19 cellular contexts compared by ENCODE assay signal in genomic region chr5:135830384-135831275, GRCh38. TPM values are rescaled to one million over a fixed set of nuclear protein-coding genes. Genes with fewer than 3 reads are reported as not detected.
DNase-seq lines count a peak whose midpoint lies in the region; ATAC-seq and TF ChIP-seq lines count a peak whose summit lies in the region.
"Had no signal": no experiment of that assay in that cellular context is flagged by ENCODE, and none has a peak within 500 bp of the region (broad histone marks: within the 10 kb centered on the region; RNA-seq: fewer than 3 reads in every experiment).

No MANE protein-coding gene starts in this region.

- TF ChIP-seq CTCF in CD14-positive monocyte (IDR thresholded peaks at IDR 0.05) = peak; percentile 36
- peak; percentile 60 for TF ChIP-seq CTCF in HFFc6 (IDR thresholded peaks at IDR 0.05)
- TF ChIP-seq CTCF in chondrocyte (IDR thresholded peaks at IDR 0.05) = peak; percentile 51
- peak; percentile 9 to 31 (median 10) for TF ChIP-seq CTCF in nephron (IDR thresholded peaks at IDR 0.05; ENCODE audit: unreplicated experiment in 3 of 3)
- no peak for TF ChIP-seq CTCF in gastroesophageal sphincter (IDR thresholded peaks at IDR 0.05)

- TF ChIP-seq POLR2A in GM18505 (IDR thresholded peaks at IDR 0.05; ENCODE audit: borderline replicate concordance, extremely low read depth, insufficient read depth, insufficient read length) (no peak), gastroesophageal sphincter (IDR thresholded peaks at IDR 0.05) (no peak)

- TF ChIP-seq EP300 in gastroesophageal sphincter (IDR thresholded peaks at IDR 0.05) = no peak

- H3K27ac Mint-ChIP-seq in CD14-positive monocyte (no peak overlapping the region), HFFc6 (no peak overlapping the region), chondrocyte (ENCODE audit: unreplicated experiment) (no peak overlapping the region), nephron (peak overlapping the region in 1 of 3 experiments; percentile 14)
- H3K27ac Mint-ChIP-seq: activated naive CD8-positive, alpha-beta T cell treated with anti-CD3 and anti-CD28 coated beads, Interleukin-2, amount 50 U/mL, for 24 hours; activated T-helper 2 cell treated with anti-CD3 and anti-CD28 coated beads, Interferon-gamma antibody, Interleukin-2, Interleukin-4, amounts not matched to agents 10 μg/mL and 5 μg/mL and 100 μg/mL, durations not matched to agents 14 hours and 24 hours and 36 hours; CD4-positive, alpha-beta T cell; natural killer cell treated with Interleukin-12 subunit alpha and Interleukin-12 subunit beta and Interleukin-15 and Interleukin-18, amount 100 ng/mL, for 72 hours had no signal

- ATAC-seq in GM18505 (IDR thresholded peaks at IDR 0.05; ENCODE audit: unreplicated experiment) (no peak), gastroesophageal sphincter (no peak)
- ATAC-seq: activated naive CD8-positive, alpha-beta T cell treated with anti-CD3 and anti-CD28 coated beads, Interleukin-2, amount 50 U/mL, for 24 hours; natural killer cell treated with Interleukin-12 subunit alpha and Interleukin-12 subunit beta and Interleukin-15 and Interleukin-18, amount 100 ng/mL, for 72 hours; stimulated activated naive CD8-positive, alpha-beta T cell treated with anti-CD3 and anti-CD28 coated beads, Interleukin-15, Interleukin-2, amounts not matched to agents 100 U/mL and 50 U/mL, for 24 hours had no signal

- H3K4me1 ChIP-seq in gastroesophageal sphincter = peaks cover 0 to 23% (median 9%) of the 10 kb centered on the region in 3 donors
- H3K4me1 ChIP-seq: foreskin keratinocyte, right lobe of liver had no signal

- no peak overlapping the region for H3K27ac ChIP-seq in gastroesophageal sphincter
- H3K27ac ChIP-seq: foreskin keratinocyte, left ventricle myocardium inferior, right lobe of liver had no signal

- H3K36me3 Mint-ChIP-seq in CD14-positive monocyte (no peaks in the 10 kb centered on the region), HFFc6 (ENCODE audit: low read depth) (no peaks in the 10 kb centered on the region), chondrocyte (ENCODE audit: low read depth) (no peaks in the 10 kb centered on the region), nephron (ENCODE audit: low read depth) (no peaks in the 10 kb centered on the region)
- H3K36me3 Mint-ChIP-seq: natural killer cell treated with Interleukin-12 subunit alpha and Interleukin-12 subunit beta and Interleukin-15 and Interleukin-18, amount 100 ng/mL, for 72 hours had no signal

- H3K27me3 ChIP-seq in gastroesophageal sphincter = peaks cover 57% of the 10 kb centered on the region
- H3K27me3 ChIP-seq: right lobe of liver had no signal

- no peak overlapping the region for H3K4me3 Mint-ChIP-seq in CD14-positive monocyte
- H3K4me3 Mint-ChIP-seq in HFFc6 = no peak overlapping the region
- H3K4me3 Mint-ChIP-seq in chondrocyte (ENCODE audit: unreplicated experiment) = no peak overlapping the region
- H3K4me3 Mint-ChIP-seq in nephron = no peak overlapping the region
- H3K4me3 Mint-ChIP-seq: activated naive CD8-positive, alpha-beta T cell treated with anti-CD3 and anti-CD28 coated beads, Interleukin-2, amount 50 U/mL, for 24 hours; CD4-positive, alpha-beta T cell; natural killer cell treated with Interleukin-12 subunit alpha and Interleukin-12 subunit beta and Interleukin-15 and Interleukin-18, amount 100 ng/mL, for 72 hours had no signal

- H3K9me3 ChIP-seq in gastroesophageal sphincter = no peaks in the 10 kb centered on the region
- H3K9me3 ChIP-seq: left ventricle myocardium inferior, right lobe of liver had no signal

- no peak overlapping the region for H3K4me3 ChIP-seq in gastroesophageal sphincter
- H3K4me3 ChIP-seq: left ventricle myocardium inferior, right lobe of liver had no signal

- H3K9me3 Mint-ChIP-seq in CD14-positive monocyte (peaks cover 0 to 10% (median 0%) of the 10 kb centered on the region in 7 donors), HFFc6 (no peaks in the 10 kb centered on the region), chondrocyte (ENCODE audit: low read depth) (no peaks in the 10 kb centered on the region), nephron (no peaks in the 10 kb centered on the region)
- H3K9me3 Mint-ChIP-seq: activated naive CD8-positive, alpha-beta T cell treated with anti-CD3 and anti-CD28 coated beads, Interleukin-2, amount 50 U/mL, for 24 hours; activated T-helper 2 cell treated with anti-CD3 and anti-CD28 coated beads, Interferon-gamma antibody, Interleukin-2, Interleukin-4, amounts not matched to agents 10 μg/mL and 5 μg/mL and 100 μg/mL, durations not matched to agents 14 hours and 24 hours and 36 hours; CD4-positive, alpha-beta T cell; natural killer cell treated with Interleukin-12 subunit alpha and Interleukin-12 subunit beta and Interleukin-15 and Interleukin-18, amount 100 ng/mL, for 72 hours had no signal

- H3K36me3 ChIP-seq in gastroesophageal sphincter = no peaks in the 10 kb centered on the region
- H3K36me3 ChIP-seq: left ventricle myocardium inferior, right lobe of liver had no signal

- intact Hi-C loops in CD14-positive monocyte (cut with micrococcal nuclease) = no loop called here

- DNase-seq in CD14-positive monocyte (ENCODE audit: low spot score) (no peak), HFFc6 (no peak), chondrocyte (ENCODE audit: low spot score) (peak; percentile 26), NCI-H1105 treated with DMSO at 0.1 percent for 48 hours (lab: John Stamatoyannopoulos, UW) (no peak)
- DNase-seq in NK-92 treated with Interleukin-12 subunit alpha and Interleukin-12 subunit beta, amount 100 ng/mL, for 24 hours (lab: John Stamatoyannopoulos, UW) = no peak
- DNase-seq: CD4-positive, alpha-beta T cell; effector CD8-positive, alpha-beta T cell; stimulated activated CD4-positive, alpha-beta T cell treated with anti-CD3 and anti-CD28 coated beads, Interleukin-12 subunit alpha, Interleukin-12 subunit beta, amount 100 ng/mL, for 4 hours had no signal

- H3K27me3 Mint-ChIP-seq in CD14-positive monocyte (ENCODE audit: low read depth in 3 of 3) (peaks cover 31 to 41% (median 34%) of the 10 kb centered on the region in 3 donors), HFFc6 (ENCODE audit: insufficient read depth) (peaks cover 44% of the 10 kb centered on the region), chondrocyte (ENCODE audit: low read depth) (peaks cover 66% of the 10 kb centered on the region), nephron (ENCODE audit: low read depth) (peaks cover 89% of the 10 kb centered on the region)

- WGBS in gastroesophageal sphincter (ENCODE audit: low coverage in 1 of 2), 2 donors = 37 to 83% methylated on average over 3 to 9 of the region's 14 CpGs

- peaks cover 6% of the 10 kb centered on the region for H3K4me1 Mint-ChIP-seq in CD14-positive monocyte
- peaks cover 5% of the 10 kb centered on the region; the same call in 1 of the 2 replicates for H3K4me1 Mint-ChIP-seq in HFFc6 (ENCODE audit: low read depth)
- H3K4me1 Mint-ChIP-seq in chondrocyte (ENCODE audit: low read depth) = peaks cover 12% of the 10 kb centered on the region
- peaks cover 20% of the 10 kb centered on the region for H3K4me1 Mint-ChIP-seq in nephron

RNA-seq across cellular contexts. Expression of gene SLC25A48, which starts 3.8 kb away (rescaled TPM):
- not detected for polyA plus RNA-seq in CD14-positive monocyte
- not detected for total RNA-seq in HFFc6 (2021; fragmentation: NEBNext Ultra II Directional; extraction: Animal tissue kit (Norgen Biotek cat#: 25700))
- not detected in 3 replicates for total RNA-seq in chondrocyte
- total RNA-seq in gastroesophageal sphincter = under 1 TPM in 1 of 4 donors, not detected in 3; 0.27 TPM
- total RNA-seq: activated T-helper 2 cell treated with anti-CD3 and anti-CD28 coated beads, Interferon-gamma antibody, Interleukin-2, Interleukin-4, amounts not matched to agents 10 μg/mL and 5 μg/mL and 100 μg/mL, durations not matched to agents 14 hours and 24 hours and 36 hours; CD4-positive, alpha-beta T cell; foreskin keratinocyte; left ventricle myocardium inferior; mononuclear cell; natural killer cell treated with Interleukin-12 subunit alpha and Interleukin-12 subunit beta and Interleukin-15 and Interleukin-18, amount 100 ng/mL, for 72 hours had no signal
- polyA plus RNA-seq: foreskin keratinocyte had no signal

Comparison
In these comparisons a context has a peak if more than half of its experiments do, and no peak if none do; other contexts are left out.
1. CTCF ChIP-seq: peak in CD14-positive monocyte (single experiment), HFFc6 (single experiment), chondrocyte (single experiment) and nephron (3 of 3); none in gastroesophageal sphincter (0 of 4).